ENCODE assay signal across 9 cellular contexts in genomic region chr6:9766240-9766915, GRCh38.
DNase-seq lines count a peak whose midpoint lies in the region; ATAC-seq and TF ChIP-seq lines count a peak whose summit lies in the region.
"Had no signal": no experiment of that assay in that cellular context is flagged by ENCODE, and none has a peak within 500 bp of the region (broad histone marks: within the 10 kb centered on the region; RNA-seq: fewer than 3 reads in every experiment).

No MANE protein-coding gene starts in this region.

- TF ChIP-seq POLR2A in adrenal gland (IDR thresholded peaks at IDR 0.05) = no peak

- H3K9me3 ChIP-seq in CD4-positive, alpha-beta memory T cell (ENCODE audit: control insufficient read depth in 1 of 2, low read length in 2 of 2) = no peaks in the 10 kb centered on the region
- H3K9me3 ChIP-seq in adrenal gland (replicated peaks in 1 of 3) = no peaks in the 10 kb centered on the region
- H3K9me3 ChIP-seq in CD8-positive, alpha-beta memory T cell (ENCODE audit: low read length) = no peaks in the 10 kb centered on the region

- no peak overlapping the region for H3K27ac Mint-ChIP-seq in CD4-positive, alpha-beta memory T cell
- no peak overlapping the region for H3K27ac Mint-ChIP-seq in CD8-positive, alpha-beta memory T cell

- no peak overlapping the region for H3K4me3 Mint-ChIP-seq in CD4-positive, alpha-beta memory T cell
- H3K4me3 Mint-ChIP-seq in CD8-positive, alpha-beta memory T cell = no peak overlapping the region

- H3K27me3 Mint-ChIP-seq in CD4-positive, alpha-beta memory T cell = no peaks in the 10 kb centered on the region
- H3K27me3 Mint-ChIP-seq in CD8-positive, alpha-beta memory T cell = no peaks in the 10 kb centered on the region

- H3K4me1 Mint-ChIP-seq in CD4-positive, alpha-beta memory T cell = no peaks in the 10 kb centered on the region
- H3K4me1 Mint-ChIP-seq in CD8-positive, alpha-beta memory T cell = no peaks in the 10 kb centered on the region

- intact Hi-C loops in CD4-positive, alpha-beta memory T cell (cut with micrococcal nuclease) = no loop called here
- intact Hi-C loops in adrenal gland (cut with DNase I) = no loop called here

- no peak for TF ChIP-seq CTCF in GM20000 (IDR thresholded peaks at IDR 0.05; ENCODE audit: extremely low read depth, missing control alignments)
- TF ChIP-seq CTCF in adrenal gland (IDR thresholded peaks at IDR 0.05) = no peak

- 57 to 65% (median 58%) methylated on average over 6 of the region's 6 CpGs for WGBS in adrenal gland, 4 donors

- no peak for ATAC-seq in HG03135 (IDR thresholded peaks at IDR 0.05; ENCODE audit: unreplicated experiment)
- ATAC-seq: Panc1 had no signal

- H3K36me3 Mint-ChIP-seq in CD4-positive, alpha-beta memory T cell = no peaks in the 10 kb centered on the region
- H3K36me3 Mint-ChIP-seq in CD8-positive, alpha-beta memory T cell = no peaks in the 10 kb centered on the region

- no peaks in the 10 kb centered on the region for H3K36me3 ChIP-seq in CD4-positive, alpha-beta memory T cell (ENCODE audit: insufficient read depth, low read length)
- no peaks in the 10 kb centered on the region for H3K36me3 ChIP-seq in adrenal gland (replicated peaks in 1 of 2)
- no peaks in the 10 kb centered on the region for H3K36me3 ChIP-seq in CD8-positive, alpha-beta memory T cell (ENCODE audit: insufficient read depth, low read length)

- no peaks in the 10 kb centered on the region for H3K27me3 ChIP-seq in CD4-positive, alpha-beta memory T cell (ENCODE audit: insufficient read depth, low read length)
- no peaks in the 10 kb centered on the region for H3K27me3 ChIP-seq in adrenal gland
- H3K27me3 ChIP-seq in CD8-positive, alpha-beta memory T cell (ENCODE audit: insufficient read depth, low read length, poor library complexity, severe bottlenecking) = no peaks in the 10 kb centered on the region

- no peak overlapping the region for H3K27ac ChIP-seq in CD4-positive, alpha-beta memory T cell (ENCODE audit: low read depth, low read length)
- H3K27ac ChIP-seq in adrenal gland = no peak overlapping the region
- no peak overlapping the region for H3K27ac ChIP-seq in CD8-positive, alpha-beta memory T cell (ENCODE audit: low read depth, low read length)

- peaks cover 0 to 6% (median 2%) of the 10 kb centered on the region in 8 donors for H3K9me3 Mint-ChIP-seq in CD4-positive, alpha-beta memory T cell
- peaks cover 0 to 9% (median 3%) of the 10 kb centered on the region in 5 donors for H3K9me3 Mint-ChIP-seq in CD8-positive, alpha-beta memory T cell

- DNase-seq in AG08395 (ENCODE audit: low spot score) (peak; percentile 30), GM20000 (ENCODE audit: low spot score) (peak; percentile 6), NCI-H460 (ENCODE audit: extremely low read depth, low read depth) (peak; percentile 51), fibroblast of gingiva (ENCODE audit: low read depth) (peak; percentile 30), adrenal gland (no peak)
- no peak for DNase-seq in CD4-positive, alpha-beta memory T cell
- DNase-seq in CD8-positive, alpha-beta memory T cell = no peak

- no peak overlapping the region for H3K4me3 ChIP-seq in CD4-positive, alpha-beta memory T cell (ENCODE audit: low read length in 2 of 2)
- no peak overlapping the region for H3K4me3 ChIP-seq in adrenal gland
- no peak overlapping the region for H3K4me3 ChIP-seq in CD8-positive, alpha-beta memory T cell (ENCODE audit: low read length)

- H3K4me1 ChIP-seq in CD4-positive, alpha-beta memory T cell (ENCODE audit: insufficient read depth, low read length) = no peaks in the 10 kb centered on the region
- H3K4me1 ChIP-seq in adrenal gland (replicated peaks in 1 of 2) = no peaks in the 10 kb centered on the region
- H3K4me1 ChIP-seq in CD8-positive, alpha-beta memory T cell (ENCODE audit: insufficient read depth, low read length) = no peaks in the 10 kb centered on the region

- POLR2A ChIA-PET in CD4-positive, alpha-beta memory T cell (lab: Charles Lee; ENCODE audit: partially characterized antibody) = no interaction called here
- POLR2A ChIA-PET in CD8-positive, alpha-beta memory T cell (lab: Charles Lee) = no interaction called here

- CTCF ChIA-PET in CD4-positive, alpha-beta memory T cell (lab: Charles Lee; ENCODE audit: partially characterized antibody) = no interaction called here
- CTCF ChIA-PET in CD8-positive, alpha-beta memory T cell (lab: Charles Lee) = interaction anchor here (0.6 kb wide), 1 partner anchor 37 kb away, joined by 3 read pairs; no protein-coding TSS in a partner anchor

Comparison
In these comparisons a context has a peak if more than half of its experiments do, and no peak if none do; other contexts are left out.
1. DNase-seq: peak in AG08395 (single experiment), GM20000 (single experiment), NCI-H460 (single experiment) and fibroblast of gingiva (single experiment); none in CD4-positive, alpha-beta memory T cell (0 of 5), adrenal gland (0 of 7) and CD8-positive, alpha-beta memory T cell (0 of 5).